In the genomic region with DNA sequence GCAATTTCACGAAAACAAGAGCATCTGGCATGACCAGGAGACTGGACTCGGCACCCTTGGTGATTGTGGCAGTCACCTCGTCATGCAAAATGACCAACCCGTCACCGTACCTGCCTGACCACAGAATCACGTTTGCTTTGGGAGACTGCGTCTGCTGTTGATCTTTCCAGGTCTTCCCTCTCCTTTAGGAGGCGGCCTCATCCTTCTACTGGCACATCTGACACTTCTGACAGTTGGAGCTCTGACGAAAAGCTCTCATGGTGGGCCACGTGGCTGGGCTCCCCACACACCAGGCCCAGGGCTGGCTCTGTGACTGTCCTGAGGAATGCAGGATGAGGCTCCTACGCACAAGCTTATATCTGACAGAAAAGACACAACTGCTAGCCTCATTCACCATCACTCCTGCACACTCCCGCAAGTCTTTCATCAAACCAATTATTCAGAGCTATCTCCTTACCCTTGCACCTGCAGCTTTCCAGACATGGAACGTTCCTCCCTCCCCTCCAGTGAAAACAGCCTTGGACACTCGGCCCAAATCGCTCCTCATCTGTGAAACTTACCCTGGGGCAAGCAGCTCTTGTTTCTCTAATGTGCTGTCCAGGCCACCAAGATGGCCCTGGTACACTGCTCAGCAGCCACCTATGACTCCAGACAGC, we compare ENCODE assay signal across 1 cellular context.
A peak's percentile ranks its signal among the peaks of the same experiment; 100 is the strongest.
TF ChIP-seq lines count a peak whose summit lies in the region.

No MANE protein-coding gene starts in this region.

TF ChIP-seq in HepG2, 621 proteins besides CTCF, POLR2A, EP300 and RAD21:
- TF ChIP-seq MLLT10 (CRISPR knock-in tag; IDR thresholded peaks at IDR 0.05) (no peak), RBM22 (optimal IDR thresholded peaks at IDR 0.05; ENCODE audit: low read length) (peak; percentile 31), ZBTB38 (CRISPR knock-in tag; IDR thresholded peaks at IDR 0.05) (peak; percentile 81), ZSCAN21 (CRISPR knock-in tag; IDR thresholded peaks at IDR 0.05; ENCODE audit: borderline replicate concordance) (0 out of 2 replicates have a peak, but pooled peaks have one; percentile 34), ZC3H13 (CRISPR knock-in tag; IDR thresholded peaks at IDR 0.05) (0 out of 2 replicates have a peak, but pooled peaks have one; percentile 34), POLR2G (IDR thresholded peaks at IDR 0.05; ENCODE audit: low read depth, low read length) (peak; percentile 15; the same call in 1 of the 2 replicates), PHF20 (CRISPR knock-in tag; IDR thresholded peaks at IDR 0.05) (no peak)
- TF ChIP-seq, protein P1, sequence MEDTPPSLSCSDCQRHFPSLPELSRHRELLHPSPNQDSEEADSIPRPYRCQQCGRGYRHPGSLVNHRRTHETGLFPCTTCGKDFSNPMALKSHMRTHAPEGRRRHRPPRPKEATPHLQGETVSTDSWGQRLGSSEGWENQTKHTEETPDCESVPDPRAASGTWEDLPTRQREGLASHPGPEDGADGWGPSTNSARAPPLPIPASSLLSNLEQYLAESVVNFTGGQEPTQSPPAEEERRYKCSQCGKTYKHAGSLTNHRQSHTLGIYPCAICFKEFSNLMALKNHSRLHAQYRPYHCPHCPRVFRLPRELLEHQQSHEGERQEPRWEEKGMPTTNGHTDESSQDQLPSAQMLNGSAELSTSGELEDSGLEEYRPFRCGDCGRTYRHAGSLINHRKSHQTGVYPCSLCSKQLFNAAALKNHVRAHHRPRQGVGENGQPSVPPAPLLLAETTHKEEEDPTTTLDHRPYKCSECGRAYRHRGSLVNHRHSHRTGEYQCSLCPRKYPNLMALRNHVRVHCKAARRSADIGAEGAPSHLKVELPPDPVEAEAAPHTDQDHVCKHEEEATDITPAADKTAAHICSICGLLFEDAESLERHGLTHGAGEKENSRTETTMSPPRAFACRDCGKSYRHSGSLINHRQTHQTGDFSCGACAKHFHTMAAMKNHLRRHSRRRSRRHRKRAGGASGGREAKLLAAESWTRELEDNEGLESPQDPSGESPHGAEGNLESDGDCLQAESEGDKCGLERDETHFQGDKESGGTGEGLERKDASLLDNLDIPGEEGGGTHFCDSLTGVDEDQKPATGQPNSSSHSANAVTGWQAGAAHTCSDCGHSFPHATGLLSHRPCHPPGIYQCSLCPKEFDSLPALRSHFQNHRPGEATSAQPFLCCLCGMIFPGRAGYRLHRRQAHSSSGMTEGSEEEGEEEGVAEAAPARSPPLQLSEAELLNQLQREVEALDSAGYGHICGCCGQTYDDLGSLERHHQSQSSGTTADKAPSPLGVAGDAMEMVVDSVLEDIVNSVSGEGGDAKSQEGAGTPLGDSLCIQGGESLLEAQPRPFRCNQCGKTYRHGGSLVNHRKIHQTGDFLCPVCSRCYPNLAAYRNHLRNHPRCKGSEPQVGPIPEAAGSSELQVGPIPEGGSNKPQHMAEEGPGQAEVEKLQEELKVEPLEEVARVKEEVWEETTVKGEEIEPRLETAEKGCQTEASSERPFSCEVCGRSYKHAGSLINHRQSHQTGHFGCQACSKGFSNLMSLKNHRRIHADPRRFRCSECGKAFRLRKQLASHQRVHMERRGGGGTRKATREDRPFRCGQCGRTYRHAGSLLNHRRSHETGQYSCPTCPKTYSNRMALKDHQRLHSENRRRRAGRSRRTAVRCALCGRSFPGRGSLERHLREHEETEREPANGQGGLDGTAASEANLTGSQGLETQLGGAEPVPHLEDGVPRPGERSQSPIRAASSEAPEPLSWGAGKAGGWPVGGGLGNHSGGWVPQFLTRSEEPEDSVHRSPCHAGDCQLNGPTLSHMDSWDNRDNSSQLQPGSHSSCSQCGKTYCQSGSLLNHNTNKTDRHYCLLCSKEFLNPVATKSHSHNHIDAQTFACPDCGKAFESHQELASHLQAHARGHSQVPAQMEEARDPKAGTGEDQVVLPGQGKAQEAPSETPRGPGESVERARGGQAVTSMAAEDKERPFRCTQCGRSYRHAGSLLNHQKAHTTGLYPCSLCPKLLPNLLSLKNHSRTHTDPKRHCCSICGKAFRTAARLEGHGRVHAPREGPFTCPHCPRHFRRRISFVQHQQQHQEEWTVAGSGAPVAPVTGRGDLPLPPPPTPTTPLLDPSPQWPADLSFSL (CRISPR knock-in tag; IDR thresholded peaks at IDR 0.05) = no peak
- TF ChIP-seq, protein P2, sequence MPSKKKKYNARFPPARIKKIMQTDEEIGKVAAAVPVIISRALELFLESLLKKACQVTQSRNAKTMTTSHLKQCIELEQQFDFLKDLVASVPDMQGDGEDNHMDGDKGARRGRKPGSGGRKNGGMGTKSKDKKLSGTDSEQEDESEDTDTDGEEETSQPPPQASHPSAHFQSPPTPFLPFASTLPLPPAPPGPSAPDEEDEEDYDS (CRISPR knock-in tag; IDR thresholded peaks at IDR 0.05) = no peak
